8 cellular contexts compared by ENCODE assay signal in the genomic region with DNA sequence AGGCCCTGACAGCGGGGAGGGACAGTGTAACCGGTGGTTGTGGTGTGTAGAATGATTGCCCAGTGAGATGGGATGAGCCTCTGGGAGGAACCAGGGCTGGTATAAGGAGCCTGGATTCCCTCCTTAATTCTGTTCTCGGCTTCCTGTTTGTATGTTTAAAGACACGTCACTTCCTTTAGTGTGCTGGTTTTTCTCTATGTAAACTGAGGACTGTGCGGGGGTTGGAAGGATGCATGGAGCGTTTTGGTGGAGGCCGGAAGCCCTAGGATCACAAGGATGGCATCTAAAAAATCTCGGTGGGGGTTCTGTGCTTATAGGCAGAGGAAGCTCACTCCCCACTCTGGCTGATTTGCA. TPM values are rescaled to one million over a fixed set of nuclear protein-coding genes. Genes with fewer than 3 reads are reported as not detected.
DNase-seq lines count a peak whose midpoint lies in the region; ATAC-seq lines count a peak whose summit lies in the region.

No MANE protein-coding gene starts in this region.

- peaks cover 4% of the 10 kb centered on the region for H3K36me3 ChIP-seq in effector memory CD4-positive, alpha-beta T cell (ENCODE audit: control insufficient read depth, insufficient read depth, low read length)

- H3K9me3 Mint-ChIP-seq in naive thymus-derived CD8-positive, alpha-beta T cell, result no peaks in the 10 kb centered on the region

- DNase-seq in AG08396 (ENCODE audit: low spot score), result peak; percentile 78
- DNase-seq in RPMI7951 (ENCODE audit: low read depth), result peak; percentile 42
- no peak for DNase-seq in effector memory CD4-positive, alpha-beta T cell
- DNase-seq in naive thymus-derived CD8-positive, alpha-beta T cell, result peak in 2 of 10 donors; percentile 39
- DNase-seq in stimulated activated CD4-positive, alpha-beta T cell treated with anti-CD3 and anti-CD28 coated beads, Interleukin-2, amount 100 ng/mL, for 48 hours, result no peak
- no peak for DNase-seq in NCI-H1694 (lab: John Stamatoyannopoulos, UW)

- H3K4me1 Mint-ChIP-seq in naive thymus-derived CD8-positive, alpha-beta T cell, result peaks cover 36 to 72% (median 67%) of the 10 kb centered on the region in 4 donors

- peak overlapping the region; percentile 85 to 98 (median 94) for H3K27ac Mint-ChIP-seq in naive thymus-derived CD8-positive, alpha-beta T cell

- peaks cover 43% of the 10 kb centered on the region for H3K4me1 ChIP-seq in effector memory CD4-positive, alpha-beta T cell (ENCODE audit: control insufficient read depth, insufficient read depth, low read length, poor library complexity, severe bottlenecking)

- peak; percentile 6 for ATAC-seq in GM21515 (IDR thresholded peaks at IDR 0.05; ENCODE audit: unreplicated experiment)
- peak; percentile 7 to 12 for ATAC-seq in naive thymus-derived CD8-positive, alpha-beta T cell
- ATAC-seq in HG03095 (IDR thresholded peaks at IDR 0.05; ENCODE audit: unreplicated experiment), result no peak

- H3K27ac ChIP-seq in effector memory CD4-positive, alpha-beta T cell (ENCODE audit: insufficient read depth, low read length, poor library complexity, severe bottlenecking), result peak overlapping the region; percentile 94

- H3K27me3 Mint-ChIP-seq in naive thymus-derived CD8-positive, alpha-beta T cell, result peaks cover 0 to 14% (median 3%) of the 10 kb centered on the region in 5 donors

- peak overlapping the region; percentile 82 to 97 (median 90) for H3K4me3 Mint-ChIP-seq in naive thymus-derived CD8-positive, alpha-beta T cell

- peaks cover 0 to 8% (median 0%) of the 10 kb centered on the region in 3 donors for H3K36me3 Mint-ChIP-seq in naive thymus-derived CD8-positive, alpha-beta T cell

- POLR2A ChIA-PET in naive thymus-derived CD8-positive, alpha-beta T cell (lab: Charles Lee), result interaction anchor here (2.5 to 7.0 kb wide), 2 partner anchors 12 to 449 kb away, joined by 10 to 51 read pairs; partner anchors contain the start of genes ASB6 and IER5L

- peaks cover 1% of the 10 kb centered on the region for H3K27me3 ChIP-seq in effector memory CD4-positive, alpha-beta T cell (replicated peaks; ENCODE audit: control insufficient read depth, insufficient read depth, low read length, poor library complexity, severe bottlenecking)

- H3K4me3 ChIP-seq in effector memory CD4-positive, alpha-beta T cell (ENCODE audit: insufficient read depth, low read depth, low read length, poor library complexity, severe bottlenecking), result peak overlapping the region; percentile 86

- no peaks in the 10 kb centered on the region for H3K9me3 ChIP-seq in effector memory CD4-positive, alpha-beta T cell (ENCODE audit: control insufficient read depth, low read length)

RNA-seq across cellular contexts. Expression of gene NTMT1, which starts 1.0 kb away (rescaled TPM):
- 39.2 and 40.6 TPM in 2 replicates for total RNA-seq in RPMI7951 (2014; rRNA removed; shearing (Covaris generic))
- 10 to 100 TPM; 34.5 to 35.1 TPM for total RNA-seq in naive thymus-derived CD8-positive, alpha-beta T cell
- 10 to 100 TPM; 40.8 to 57.8 (median 45.2) TPM for polyA plus RNA-seq in naive thymus-derived CD8-positive, alpha-beta T cell

RNA-seq across cellular contexts. Expression of gene C9orf50, which starts 6.0 kb away (rescaled TPM):
- not detected in 2 replicates for total RNA-seq in RPMI7951 (2014; rRNA removed; shearing (Covaris generic))
- not detected for total RNA-seq in naive thymus-derived CD8-positive, alpha-beta T cell
- not detected for polyA plus RNA-seq in naive thymus-derived CD8-positive, alpha-beta T cell

RNA-seq across cellular contexts. Expression of gene ASB6, which starts 15.0 kb away (rescaled TPM):
- total RNA-seq in RPMI7951 (2014; rRNA removed; shearing (Covaris generic)), result 10.3 and 12.2 TPM in 2 replicates
- 10 to 100 TPM; 33.7 to 35.7 TPM for total RNA-seq in naive thymus-derived CD8-positive, alpha-beta T cell
- 10 to 100 TPM; 14.8 to 29.1 (median 19.8) TPM for polyA plus RNA-seq in naive thymus-derived CD8-positive, alpha-beta T cell

RNA-seq across cellular contexts. Expression of gene PRRX2, which starts 38.5 kb away (rescaled TPM):
- total RNA-seq in RPMI7951 (2014; rRNA removed; shearing (Covaris generic)), result not detected in 2 replicates
- not detected for total RNA-seq in naive thymus-derived CD8-positive, alpha-beta T cell
- polyA plus RNA-seq in naive thymus-derived CD8-positive, alpha-beta T cell, result not detected

Comparison
In these comparisons a context has a peak if more than half of its experiments do, and no peak if none do; other contexts are left out.
1. DNase-seq: peak in AG08396 (single experiment) and RPMI7951 (single experiment); none in effector memory CD4-positive, alpha-beta T cell (0 of 3), stimulated activated CD4-positive, alpha-beta T cell treated with anti-CD3 and anti-CD28 coated beads, Interleukin-2, amount 100 ng/mL, for 48 hours (0 of 2) and NCI-H1694 (single experiment).